1 cellular context compared by ENCODE assay signal in genomic region chr1:115676498-115677171, GRCh38.
TF ChIP-seq lines count a peak whose summit lies in the region.

No MANE protein-coding gene starts in this region.

TF ChIP-seq in HCT116, 20 proteins besides CTCF, POLR2A, EP300 and RAD21:
- no peak for TF ChIP-seq TCF7L2 (IDR thresholded peaks at IDR 0.05; ENCODE audit: borderline replicate concordance, extremely low read depth, insufficient read depth, insufficient read length)
- TF ChIP-seq, protein P1, sequence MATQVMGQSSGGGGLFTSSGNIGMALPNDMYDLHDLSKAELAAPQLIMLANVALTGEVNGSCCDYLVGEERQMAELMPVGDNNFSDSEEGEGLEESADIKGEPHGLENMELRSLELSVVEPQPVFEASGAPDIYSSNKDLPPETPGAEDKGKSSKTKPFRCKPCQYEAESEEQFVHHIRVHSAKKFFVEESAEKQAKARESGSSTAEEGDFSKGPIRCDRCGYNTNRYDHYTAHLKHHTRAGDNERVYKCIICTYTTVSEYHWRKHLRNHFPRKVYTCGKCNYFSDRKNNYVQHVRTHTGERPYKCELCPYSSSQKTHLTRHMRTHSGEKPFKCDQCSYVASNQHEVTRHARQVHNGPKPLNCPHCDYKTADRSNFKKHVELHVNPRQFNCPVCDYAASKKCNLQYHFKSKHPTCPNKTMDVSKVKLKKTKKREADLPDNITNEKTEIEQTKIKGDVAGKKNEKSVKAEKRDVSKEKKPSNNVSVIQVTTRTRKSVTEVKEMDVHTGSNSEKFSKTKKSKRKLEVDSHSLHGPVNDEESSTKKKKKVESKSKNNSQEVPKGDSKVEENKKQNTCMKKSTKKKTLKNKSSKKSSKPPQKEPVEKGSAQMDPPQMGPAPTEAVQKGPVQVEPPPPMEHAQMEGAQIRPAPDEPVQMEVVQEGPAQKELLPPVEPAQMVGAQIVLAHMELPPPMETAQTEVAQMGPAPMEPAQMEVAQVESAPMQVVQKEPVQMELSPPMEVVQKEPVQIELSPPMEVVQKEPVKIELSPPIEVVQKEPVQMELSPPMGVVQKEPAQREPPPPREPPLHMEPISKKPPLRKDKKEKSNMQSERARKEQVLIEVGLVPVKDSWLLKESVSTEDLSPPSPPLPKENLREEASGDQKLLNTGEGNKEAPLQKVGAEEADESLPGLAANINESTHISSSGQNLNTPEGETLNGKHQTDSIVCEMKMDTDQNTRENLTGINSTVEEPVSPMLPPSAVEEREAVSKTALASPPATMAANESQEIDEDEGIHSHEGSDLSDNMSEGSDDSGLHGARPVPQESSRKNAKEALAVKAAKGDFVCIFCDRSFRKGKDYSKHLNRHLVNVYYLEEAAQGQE (IDR thresholded peaks at IDR 0.05; ENCODE audit: low read depth) = no peak
- no peak for TF ChIP-seq ZBTB33 (IDR thresholded peaks at IDR 0.05; ENCODE audit: extremely low read depth, insufficient replicate concordance, low read length)
- TF ChIP-seq ELF1 (IDR thresholded peaks at IDR 0.05; ENCODE audit: borderline replicate concordance, low read depth) = no peak
- TF ChIP-seq SIN3A (IDR thresholded peaks at IDR 0.05; ENCODE audit: low read depth) = no peak
- no peak for TF ChIP-seq SRF (IDR thresholded peaks at IDR 0.05; ENCODE audit: low read depth)
- TF ChIP-seq, protein P2, sequence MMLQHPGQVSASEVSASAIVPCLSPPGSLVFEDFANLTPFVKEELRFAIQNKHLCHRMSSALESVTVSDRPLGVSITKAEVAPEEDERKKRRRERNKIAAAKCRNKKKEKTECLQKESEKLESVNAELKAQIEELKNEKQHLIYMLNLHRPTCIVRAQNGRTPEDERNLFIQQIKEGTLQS (IDR thresholded peaks at IDR 0.05) = no peak
- TF ChIP-seq JUND (IDR thresholded peaks at IDR 0.05) = no peak
